ENCODE assay signal across 27 cellular contexts in genomic region chr20:19649041-19649440, GRCh38.
"Had no signal": no experiment of that assay in that cellular context is flagged by ENCODE, and none has a peak within 500 bp of the region (broad histone marks: within the 10 kb centered on the region; RNA-seq: fewer than 3 reads in every experiment).

No MANE protein-coding gene starts in this region.

- H3K4me3 Mint-ChIP-seq: activated CD4-positive, alpha-beta memory T cell treated with anti-CD3 and anti-CD28 coated beads for 36 hours; activated CD4-positive, alpha-beta T cell treated with anti-CD3 and anti-CD28 coated beads, Interleukin-2, amount 10 ng/mL, durations not matched to agents 7 days and 5 days; activated naive CD8-positive, alpha-beta T cell treated with anti-CD3 and anti-CD28 coated beads, Interleukin-2, amount 50 U/mL, for 24 hours; activated T-cell treated with anti-CD3 and anti-CD28 coated beads, Interleukin-2, amount 50 U/mL, for 4 hours had no signal

- H3K27ac Mint-ChIP-seq: activated CD4-positive, alpha-beta memory T cell treated with anti-CD3 and anti-CD28 coated beads for 36 hours; activated CD4-positive, alpha-beta T cell treated with anti-CD3 and anti-CD28 coated beads, Interleukin-2, amount 10 ng/mL, durations not matched to agents 7 days and 5 days; activated naive CD4-positive, alpha-beta T cell treated with anti-CD3 and anti-CD28 coated beads, Interleukin-2, amount 50 U/mL, for 72 hours; activated naive CD8-positive, alpha-beta T cell treated with anti-CD3 and anti-CD28 coated beads, Interleukin-2, amount 50 U/mL, for 24 hours had no signal

- ATAC-seq: activated naive CD4-positive, alpha-beta T cell treated with anti-CD3 and anti-CD28 coated beads, Interleukin-2, amount 50 U/mL, for 72 hours; activated naive CD8-positive, alpha-beta T cell treated with anti-CD3 and anti-CD28 coated beads, Interleukin-2, amount 50 U/mL, for 24 hours; activated T-cell treated with anti-CD3 and anti-CD28 coated beads, Interleukin-2, amount 50 U/mL, for 4 hours; body of pancreas had no signal

- H3K4me1 Mint-ChIP-seq: activated CD4-positive, alpha-beta T cell treated with anti-CD3 and anti-CD28 coated beads, Interleukin-2, amount 10 ng/mL, durations not matched to agents 7 days and 5 days; activated naive CD8-positive, alpha-beta T cell treated with anti-CD3 and anti-CD28 coated beads, Interleukin-2, amount 50 U/mL, for 24 hours had no signal

- H3K9me3 Mint-ChIP-seq: activated CD4-positive, alpha-beta memory T cell treated with anti-CD3 and anti-CD28 coated beads for 36 hours; activated CD4-positive, alpha-beta T cell treated with anti-CD3 and anti-CD28 coated beads, Interleukin-2, amount 10 ng/mL, durations not matched to agents 7 days and 5 days had no signal

- H3K27me3 Mint-ChIP-seq: activated CD4-positive, alpha-beta T cell treated with anti-CD3 and anti-CD28 coated beads, Interleukin-2, amount 10 ng/mL, durations not matched to agents 7 days and 5 days; activated naive CD8-positive, alpha-beta T cell treated with anti-CD3 and anti-CD28 coated beads, Interleukin-2, amount 50 U/mL, for 24 hours had no signal

- H3K36me3 ChIP-seq: ascending aorta had no signal

- H3K4me1 ChIP-seq: ascending aorta, body of pancreas had no signal

- H3K36me3 Mint-ChIP-seq: activated CD4-positive, alpha-beta memory T cell treated with anti-CD3 and anti-CD28 coated beads for 36 hours; activated naive CD4-positive, alpha-beta T cell treated with anti-CD3 and anti-CD28 coated beads, Interleukin-2, amount 50 U/mL, for 72 hours had no signal

- H3K27ac ChIP-seq: ascending aorta, body of pancreas, PC-9, SK-N-MC, VCaP had no signal

- H3K27me3 ChIP-seq: ascending aorta, body of pancreas had no signal

- H3K4me3 ChIP-seq: ascending aorta, body of pancreas, PC-9, SK-N-MC had no signal

- DNase-seq: activated CD4-positive, alpha-beta memory T cell treated with anti-CD3 and anti-CD28 coated beads for 36 hours; activated CD4-positive, alpha-beta T cell treated with anti-CD3 and anti-CD28 coated beads, Interleukin-2, amount 10 ng/mL, durations not matched to agents 7 days and 5 days; activated CD4-positive, CD25-positive, alpha-beta regulatory T cell; activated CD8-positive, alpha-beta memory T cell treated with anti-CD3 and anti-CD28 coated beads for 24 hours; activated effector memory CD4-positive, alpha-beta T cell treated with anti-CD3 and anti-CD28 coated beads, Interleukin-2, amount 50 U/mL, for 16 hours; activated naive CD4-positive, alpha-beta T cell treated with Interleukin-2 at 50 U/mL for 16 hours; activated naive CD8-positive, alpha-beta T cell treated with anti-CD3 and anti-CD28 coated beads, Interleukin-2, amount 50 U/mL, for 24 hours; activated T-cell treated with anti-CD3 and anti-CD28 coated beads, Interleukin-2, amount 50 U/mL, for 4 hours; amniotic stem cell; body of pancreas; central memory CD4-positive, alpha-beta T cell; IMR-90; KG1; NCI-H1105; NCI-H1436; NCI-H1694 treated with DMSO at 0.1 percent for 48 hours; NCI-H2081; NCI-H2171; NCI-H345; NCI-H510A; NCI-H526 treated with DMSO at 0.1 percent for 48 hours; PC-9; T-helper 1 cell had no signal

- H3K9me3 ChIP-seq: ascending aorta, body of pancreas had no signal
